Comparison of ENCODE assay signal across 23 cellular contexts in the genomic region with DNA sequence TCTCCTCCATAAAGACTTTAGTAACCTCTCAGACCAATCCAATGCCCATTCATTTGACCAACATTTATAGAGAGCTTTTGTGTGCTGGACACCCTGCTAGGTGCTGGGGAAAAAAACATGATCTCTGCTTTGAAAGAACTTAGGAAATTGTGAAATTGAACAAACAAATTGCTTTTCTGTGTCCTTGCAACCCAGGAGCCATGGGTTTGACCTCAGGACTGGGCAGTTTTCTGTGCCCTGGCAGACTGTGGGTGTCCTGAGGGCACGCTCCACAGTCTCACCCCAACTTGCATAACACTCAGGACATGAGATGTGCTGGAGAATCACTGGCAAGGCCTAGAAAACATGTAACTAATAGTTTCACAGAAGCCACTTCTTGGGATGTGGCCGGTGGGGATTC.
DNase-seq lines count a peak whose midpoint lies in the region; ATAC-seq and TF ChIP-seq lines count a peak whose summit lies in the region.
"Had no signal": no experiment of that assay in that cellular context is flagged by ENCODE, and none has a peak within 500 bp of the region (broad histone marks: within the 10 kb centered on the region; RNA-seq: fewer than 3 reads in every experiment).

No MANE protein-coding gene starts in this region.

- no peak overlapping the region for H4K8ac ChIP-seq in neuronal stem cell (ENCODE audit: low read depth, low read length)

- CTCF ChIA-PET in activated CD8-positive, alpha-beta memory T cell treated with anti-CD3 and anti-CD28 coated beads, Interleukin-2, amount 10 ng/mL, durations not matched to agents 7 days and 5 days (lab: Charles Lee): no interaction called here

- H3K4me1 ChIP-seq in liver (ENCODE audit: control insufficient read depth in 4 of 4, insufficient read depth in 4 of 4, low read length in 3 of 4) (peaks cover 8 to 39% (median 34%) of the 10 kb centered on the region in 4 donors), neuronal stem cell (ENCODE audit: control insufficient read depth in 2 of 2, insufficient read depth in 1 of 2, low read depth in 1 of 2, low read length in 2 of 2) (peaks cover 0 to 5% of the 10 kb centered on the region in 2 donors), gastroesophageal sphincter (peaks cover 0 to 17% (median 0%) of the 10 kb centered on the region in 3 donors)

- TF ChIP-seq RAD21 in liver (IDR thresholded peaks at IDR 0.05): peak; percentile 59 to 61

- no peak overlapping the region for H3K27ac Mint-ChIP-seq in activated CD8-positive, alpha-beta memory T cell treated with anti-CD3 and anti-CD28 coated beads, Interleukin-2, amount 10 ng/mL, durations not matched to agents 7 days and 5 days
- no peak overlapping the region for H3K27ac Mint-ChIP-seq in stimulated activated effector memory CD8-positive, alpha-beta T cell treated with anti-CD3 and anti-CD28 coated beads, Interleukin-12 subunit alpha, Interleukin-12 subunit beta, amount 100 ng/mL, for 72 hours
- H3K27ac Mint-ChIP-seq: CD14-positive monocyte; CD4-positive, alpha-beta T cell; CD8-positive, alpha-beta memory T cell had no signal

- no peak overlapping the region for H2BK12ac ChIP-seq in neuronal stem cell (ENCODE audit: low read length)

- H3K4me1 Mint-ChIP-seq in activated CD8-positive, alpha-beta memory T cell treated with anti-CD3 and anti-CD28 coated beads, Interleukin-2, amount 10 ng/mL, durations not matched to agents 7 days and 5 days: no peaks in the 10 kb centered on the region
- no peaks in the 10 kb centered on the region for H3K4me1 Mint-ChIP-seq in stimulated activated effector memory CD8-positive, alpha-beta T cell treated with anti-CD3 and anti-CD28 coated beads, Interleukin-12 subunit alpha, Interleukin-12 subunit beta, amount 100 ng/mL, for 72 hours
- H3K4me1 Mint-ChIP-seq: CD8-positive, alpha-beta memory T cell had no signal

- no peak overlapping the region for H2BK120ac ChIP-seq in neuronal stem cell (ENCODE audit: low read depth, low read length)

- WGBS in liver: 44% methylated on average over 2 of the region's 2 CpGs
- WGBS in neuronal stem cell (ENCODE audit: extremely low coverage in 2 of 2, insufficient read length in 2 of 2, insufficient replicate concordance in 1 of 2), 2 donors: no CpG with 5 or more reads among the region's 2 CpGs
- 100% methylated on average over 1 of the region's 2 CpGs; no CpG with 5 or more reads in 1 of the 2 donors for WGBS in gastroesophageal sphincter (ENCODE audit: low coverage in 1 of 2), 2 donors

- H3K14ac ChIP-seq in neuronal stem cell (ENCODE audit: low read length): no peak overlapping the region

- no peak overlapping the region for H3K9ac ChIP-seq in liver (ENCODE audit: low read depth in 1 of 2, low read length in 2 of 2)
- H3K9ac ChIP-seq in neuronal stem cell (ENCODE audit: low read depth, low read length, poor library complexity): no peak overlapping the region
- H3K9ac ChIP-seq: BLaER1 treated with 17β-estradiol and CSF1 and Interleukin-3, amounts not matched to agents 10 nM and 100 nM; GM23248 had no signal

- no peak overlapping the region for H3K4me3 ChIP-seq in coronary artery
- H3K4me3 ChIP-seq in liver (ENCODE audit: low read depth in 1 of 3, low read length in 3 of 3): no peak overlapping the region
- peak overlapping the region in 1 of 2 donors; percentile 12 for H3K4me3 ChIP-seq in neuronal stem cell (ENCODE audit: low read length in 2 of 2)
- H3K4me3 ChIP-seq in gastroesophageal sphincter: no peak overlapping the region
- H3K4me3 ChIP-seq: A549; BLaER1 treated with 17β-estradiol and CSF1 and Interleukin-3, amounts not matched to agents 10 nM and 100 nM; GM12878; GM23248 had no signal

- no peaks in the 10 kb centered on the region for H3K79me1 ChIP-seq in neuronal stem cell (ENCODE audit: low read depth, low read length)

- DNase-seq in coronary artery (ENCODE audit: low spot score): peak; percentile 29
- no peak for DNase-seq in neuronal stem cell (ENCODE audit: low spot score)
- no peak for DNase-seq in activated CD8-positive, alpha-beta memory T cell treated with anti-CD3 and anti-CD28 coated beads, Interleukin-2, amount 10 ng/mL, durations not matched to agents 7 days and 5 days
- no peak for DNase-seq in stimulated activated effector memory CD8-positive, alpha-beta T cell treated with anti-CD3 and anti-CD28 coated beads, Interleukin-12 subunit alpha, Interleukin-12 subunit beta, amount 100 ng/mL, for 72 hours (ENCODE audit: low spot score in 2 of 2)
- DNase-seq: 8988T; ACHN; AML-193; BE2C; CD4-positive, alpha-beta T cell; CD8-positive, alpha-beta memory T cell; DMS 273 treated with DMSO at 0.1 percent for 48 hours; DMS79; EL; GDM1; GM23248; H7; HCEC 1CT had no signal

- no peaks in the 10 kb centered on the region for H3K9me3 Mint-ChIP-seq in activated CD8-positive, alpha-beta memory T cell treated with anti-CD3 and anti-CD28 coated beads, Interleukin-2, amount 10 ng/mL, durations not matched to agents 7 days and 5 days (ENCODE audit: low read depth)
- H3K9me3 Mint-ChIP-seq in stimulated activated effector memory CD8-positive, alpha-beta T cell treated with anti-CD3 and anti-CD28 coated beads, Interleukin-12 subunit alpha, Interleukin-12 subunit beta, amount 100 ng/mL, for 72 hours: no peaks in the 10 kb centered on the region

- no peak for TF ChIP-seq EP300 in gastroesophageal sphincter (IDR thresholded peaks at IDR 0.05)

- H3K4me3 Mint-ChIP-seq in activated CD8-positive, alpha-beta memory T cell treated with anti-CD3 and anti-CD28 coated beads, Interleukin-2, amount 10 ng/mL, durations not matched to agents 7 days and 5 days: no peak overlapping the region
- H3K4me3 Mint-ChIP-seq in stimulated activated effector memory CD8-positive, alpha-beta T cell treated with anti-CD3 and anti-CD28 coated beads, Interleukin-12 subunit alpha, Interleukin-12 subunit beta, amount 100 ng/mL, for 72 hours: no peak overlapping the region
- H3K4me3 Mint-ChIP-seq: CD14-positive monocyte; CD4-positive, alpha-beta T cell; CD8-positive, alpha-beta memory T cell had no signal

- no peak overlapping the region for H3K4me2 ChIP-seq in neuronal stem cell (ENCODE audit: insufficient read depth, low read length, poor library complexity, severe bottlenecking)
- H3K4me2 ChIP-seq: A549 had no signal

- H3K36me3 Mint-ChIP-seq in activated CD8-positive, alpha-beta memory T cell treated with anti-CD3 and anti-CD28 coated beads, Interleukin-2, amount 10 ng/mL, durations not matched to agents 7 days and 5 days: no peaks in the 10 kb centered on the region
- H3K36me3 Mint-ChIP-seq in stimulated activated effector memory CD8-positive, alpha-beta T cell treated with anti-CD3 and anti-CD28 coated beads, Interleukin-12 subunit alpha, Interleukin-12 subunit beta, amount 100 ng/mL, for 72 hours: no peaks in the 10 kb centered on the region
- H3K36me3 Mint-ChIP-seq: CD14-positive monocyte; CD8-positive, alpha-beta memory T cell had no signal

- H4K91ac ChIP-seq in neuronal stem cell (ENCODE audit: low read depth, low read length, poor library complexity): no peak overlapping the region

- peaks cover 0 to 2% (median 0%) of the 10 kb centered on the region in 4 donors for H3K9me3 ChIP-seq in liver (ENCODE audit: control insufficient read depth in 4 of 4, low read length in 3 of 4)
- H3K9me3 ChIP-seq in neuronal stem cell (replicated peaks in 1 of 2; ENCODE audit: control insufficient read depth in 2 of 2, insufficient read depth in 1 of 2, low read depth in 1 of 2, low read length in 2 of 2): peaks cover 0 to 2% of the 10 kb centered on the region in 2 donors
- H3K9me3 ChIP-seq in gastroesophageal sphincter: peaks cover 0 to 2% (median 0%) of the 10 kb centered on the region in 3 donors
- H3K9me3 ChIP-seq: A549, BE2C had no signal

- no peak for ATAC-seq in activated CD8-positive, alpha-beta memory T cell treated with anti-CD3 and anti-CD28 coated beads, Interleukin-2, amount 10 ng/mL, durations not matched to agents 7 days and 5 days
- ATAC-seq in gastroesophageal sphincter: no peak
- no peak for ATAC-seq in stimulated activated effector memory CD8-positive, alpha-beta T cell treated with anti-CD3 and anti-CD28 coated beads, Interleukin-12 subunit alpha, Interleukin-12 subunit beta, amount 100 ng/mL, for 72 hours
- ATAC-seq: A549, GM12878 had no signal

- no peak overlapping the region for H3K27ac ChIP-seq in coronary artery
- H3K27ac ChIP-seq in liver (ENCODE audit: low read depth in 1 of 2, low read length in 2 of 2): peak overlapping the region; percentile 67 to 80
- H3K27ac ChIP-seq in neuronal stem cell (replicated peaks; ENCODE audit: low read length): no peak overlapping the region
- H3K27ac ChIP-seq in gastroesophageal sphincter: no peak overlapping the region
- H3K27ac ChIP-seq: A549, GM23248 had no signal

- peaks cover 17% of the 10 kb centered on the region for H3K27me3 Mint-ChIP-seq in activated CD8-positive, alpha-beta memory T cell treated with anti-CD3 and anti-CD28 coated beads, Interleukin-2, amount 10 ng/mL, durations not matched to agents 7 days and 5 days

- H2BK5ac ChIP-seq in neuronal stem cell (ENCODE audit: low read length): peak overlapping the region; percentile 27

- H2AK5ac ChIP-seq in neuronal stem cell (ENCODE audit: low read depth, low read length): peak overlapping the region; percentile 12

- H3K27me3 ChIP-seq in liver (ENCODE audit: control insufficient read depth in 4 of 4, insufficient read depth in 4 of 4, low read length in 3 of 4) (no peaks in the 10 kb centered on the region), neuronal stem cell (ENCODE audit: control insufficient read depth in 3 of 3, insufficient read depth in 3 of 3, low read depth in 1 of 3, low read length in 3 of 3) (no peaks in the 10 kb centered on the region), gastroesophageal sphincter (no peaks in the 10 kb centered on the region)
- H3K27me3 ChIP-seq: BE2C; BLaER1 treated with 17β-estradiol and CSF1 and Interleukin-3, amounts not matched to agents 10 nM and 100 nM had no signal

- H3K18ac ChIP-seq in neuronal stem cell (ENCODE audit: low read length): no peak overlapping the region

- H2BK15ac ChIP-seq in neuronal stem cell (ENCODE audit: low read length): no peak overlapping the region

- no peaks in the 10 kb centered on the region for H3K36me3 ChIP-seq in liver (ENCODE audit: control insufficient read depth in 4 of 4, insufficient read depth in 3 of 4, low read depth in 1 of 4, low read length in 3 of 4)
- H3K36me3 ChIP-seq in neuronal stem cell (replicated peaks in 1 of 2; ENCODE audit: control insufficient read depth in 2 of 2, insufficient read depth in 2 of 2, low read length in 2 of 2): no peaks in the 10 kb centered on the region
- H3K36me3 ChIP-seq in gastroesophageal sphincter: no peaks in the 10 kb centered on the region
- H3K36me3 ChIP-seq: BE2C; BLaER1 treated with 17β-estradiol and CSF1 and Interleukin-3, amounts not matched to agents 10 nM and 100 nM had no signal

- no peak overlapping the region for H3K4ac ChIP-seq in neuronal stem cell (ENCODE audit: low read length)

- H2AFZ ChIP-seq in neuronal stem cell (ENCODE audit: low read length): no peak overlapping the region
- H2AFZ ChIP-seq: GM23248 had no signal

- H3K23ac ChIP-seq in neuronal stem cell (ENCODE audit: low read depth, low read length, poor library complexity): no peak overlapping the region

- no peak for TF ChIP-seq POLR2A in gastroesophageal sphincter (IDR thresholded peaks at IDR 0.05)

- no peak for TF ChIP-seq CTCF in coronary artery (IDR thresholded peaks at IDR 0.05)
- TF ChIP-seq CTCF in liver (IDR thresholded peaks at IDR 0.05; ENCODE audit: low read depth, low read length, missing input control): no peak
- no peak for TF ChIP-seq CTCF in gastroesophageal sphincter (IDR thresholded peaks at IDR 0.05)

Comparison
In these comparisons a context has a peak if more than half of its experiments do, and no peak if none do; other contexts are left out.
1. H3K27ac ChIP-seq: peak in liver (2 of 2); none in coronary artery (0 of 2), neuronal stem cell (single experiment) and gastroesophageal sphincter (0 of 4).